Comparison of ENCODE assay signal across 8 cellular contexts in genomic region chr19:4352701-4353121, GRCh38. TPM values are rescaled to one million over a fixed set of nuclear protein-coding genes. Genes with fewer than 3 reads are reported as not detected.
DNase-seq lines count a peak whose midpoint lies in the region; ATAC-seq, FAIRE-seq and TF ChIP-seq lines count a peak whose summit lies in the region.

No MANE protein-coding gene starts in this region.

- no peaks in the 10 kb centered on the region for H4K20me1 ChIP-seq in Karpas-422 (ENCODE audit: insufficient read depth, low read depth, low read length)
- H4K20me1 ChIP-seq in GM12878 (ENCODE audit: control insufficient read depth, insufficient read depth): no peaks in the 10 kb centered on the region

- H3K79me2 ChIP-seq in Karpas-422 (ENCODE audit: low read length) (no peaks in the 10 kb centered on the region), GM12878 (ENCODE audit: control insufficient read depth, insufficient read depth, low read length) (no peaks in the 10 kb centered on the region)

- in situ Hi-C loops in GM12878 (cut with MboI): loop anchor here (5.0 kb wide), 1 partner anchor 85 kb away; no protein-coding TSS in a partner anchor

- H3K4me1 ChIP-seq in Karpas-422 (ENCODE audit: low read length) (no peaks in the 10 kb centered on the region), GM12878 (ENCODE audit: control insufficient read depth, insufficient read depth, low read length) (no peaks in the 10 kb centered on the region)

- CTCF ChIA-PET in GM12878 (lab: Yijun Ruan, JAX): interaction anchor here (0.7 to 3.8 kb wide), 39 partner anchors 8 to 1969 kb away, joined by 3 to 78 read pairs (median 4); partner anchors contain the start of genes CHAF1A, DAPK3, EBI3 and MPND

- TF ChIP-seq RAD21 in GM12878 (IDR thresholded peaks at IDR 0.05; ENCODE audit: insufficient read depth, low read depth, low read length): peak; percentile 73

- H3K4me2 ChIP-seq in Karpas-422 (ENCODE audit: low read depth, low read length, poor library complexity, severe bottlenecking): no peak overlapping the region
- no peak overlapping the region for H3K4me2 ChIP-seq in GM12878 (ENCODE audit: control insufficient read depth, insufficient read depth)

- H3K27ac ChIP-seq in Karpas-422 (ENCODE audit: low read length): no peak overlapping the region
- no peak overlapping the region for H3K27ac ChIP-seq in GM12878 (ENCODE audit: control insufficient read depth, insufficient read depth)

- peak; percentile 57 to 91 (median 69) for TF ChIP-seq CTCF in GM12878 (IDR thresholded peaks at IDR 0.05 in 2 of 3, conservative IDR thresholded peaks at IDR 0.05 in 1 of 3; ENCODE audit: control insufficient read depth in 2 of 3, extremely low read depth in 1 of 3, insufficient read depth in 1 of 3, low read depth in 3 of 3, low read length in 3 of 3)

- H3K9ac ChIP-seq in Karpas-422 (ENCODE audit: low read length) (no peak overlapping the region), GM12878 (ENCODE audit: control insufficient read depth, insufficient read depth, low read length) (no peak overlapping the region)

- intact Hi-C loops in GM12878 (cut with micrococcal nuclease; ENCODE audit: unreplicated experiment): loop anchor here (1.0 kb wide), 1 partner anchor 85 kb away; no protein-coding TSS in a partner anchor

- no peaks in the 10 kb centered on the region for H3K27me3 ChIP-seq in Karpas-422 (ENCODE audit: low read length)
- H3K27me3 ChIP-seq in GM12878 (replicated peaks in 1 of 2; ENCODE audit: control insufficient read depth in 2 of 2, insufficient read depth in 2 of 2, low read length in 1 of 2): no peaks in the 10 kb centered on the region

- DNase-seq in COLO829 (ENCODE audit: low spot score) (peak; percentile 50), Karpas-422 (peak; percentile 84), T follicular helper cell (ENCODE audit: low read depth) (peak; percentile 48), GM12878 (ENCODE audit: low read depth, low spot score) (no peak), inferior parietal cortex (ENCODE audit: extremely low spot score) (peak; percentile 52), cortex of kidney (lab: John Stamatoyannopoulos, UW) (no peak)
- DNase-seq in stimulated activated CD4-positive, alpha-beta T cell treated with anti-CD3 and anti-CD28 coated beads, Interleukin-4, amount 100 ng/mL, for 4 hours: peak; percentile 44 to 47

- WGBS in GM12878 (ENCODE audit: insufficient coverage, insufficient replicate concordance, low lambda C conversion rate, missing lambda C conversion rate): 16% methylated on average over 8 of the region's 9 CpGs

- RAD21 ChIA-PET in GM12878 (lab: Charles Lee; ENCODE audit: unreplicated experiment): interaction anchor here (1.0 to 2.4 kb wide), 8 partner anchors 10 to 119 kb away, joined by 3 to 12 read pairs (median 5); partner anchors contain the start of genes HDGFL2 and MPND

- no peak for TF ChIP-seq POLR2A in GM12878 (IDR thresholded peaks at IDR 0.05; ENCODE audit: low read depth, low read length)

- H3K4me3 ChIP-seq in Karpas-422 (ENCODE audit: low read length) (no peak overlapping the region), GM12878 (no peak overlapping the region)

- no peaks in the 10 kb centered on the region for H3K9me2 ChIP-seq in Karpas-422 (replicated peaks; ENCODE audit: insufficient read depth, low read length)

- no peak for FAIRE-seq in GM12878 (lab: Jason Lieb, UNC)

- H3K36me3 ChIP-seq in Karpas-422 (ENCODE audit: insufficient read depth, low read length) (no peaks in the 10 kb centered on the region), GM12878 (ENCODE audit: control insufficient read depth in 2 of 2, insufficient read depth in 2 of 2, low read length in 1 of 2) (peaks cover 1 to 4% of the 10 kb centered on the region in 2 experiments; a peak in 3 of 4 replicates)

- H2AFZ ChIP-seq in Karpas-422 (ENCODE audit: low read length) (no peak overlapping the region), GM12878 (ENCODE audit: control insufficient read depth, low read depth, low read length) (no peak overlapping the region)

- ATAC-seq in GM12878 (peak; percentile 90), GM18502 (IDR thresholded peaks at IDR 0.05; ENCODE audit: poor library complexity, unreplicated experiment) (no peak)

- SMC1A ChIA-PET in GM12878 (lab: Charles Lee; ENCODE audit: uncharacterized antibody, unreplicated experiment): interaction anchor here (0.6 to 2.1 kb wide), 7 partner anchors 9 to 113 kb away, joined by 3 to 12 read pairs (median 4); partner anchors contain the start of genes MPND and STAP2

- POLR2A ChIA-PET in GM12878 (lab: Charles Lee): interaction anchor here (0.6 to 2.2 kb wide), 3 partner anchors 10 to 106 kb away, joined by 3 to 22 read pairs (median 3); partner anchors contain the start of genes MPND and YJU2

- BruUV-seq in GM12878 (replicated peaks; lab: Mats Ljungman, UMichigan): no TSS peak

- H3K9me3 ChIP-seq in Karpas-422 (ENCODE audit: low read length) (no peaks in the 10 kb centered on the region), GM12878 (replicated peaks; ENCODE audit: control insufficient read depth, insufficient read depth, low read length) (no peaks in the 10 kb centered on the region)

- no peak for TF ChIP-seq EP300 in GM12878 (IDR thresholded peaks at IDR 0.05; ENCODE audit: borderline replicate concordance in 1 of 2, control insufficient read depth in 1 of 2, low read depth in 2 of 2, low read length in 2 of 2)

RNA-seq across cellular contexts. Expression of gene MPND, which starts 9.3 kb away (rescaled TPM):
- total RNA-seq in Karpas-422 (2014; rRNA removed; shearing (Covaris generic); ENCODE audit: low replicate concordance): 5.3 and 9.5 TPM in 2 replicates
- 7.0 and 9.2 TPM in 2 replicates for total RNA-seq in GM12878 (2013; cell fraction: nucleolus; rRNA removed)
- total RNA-seq in GM12878 (2014; rRNA removed) (3.5 and 4.2 TPM in 2 replicates), GM12878 (2014; rRNA removed; fragmentation: Illumina TruSeq; extraction: Trizol) (6.1 and 7.9 TPM in 2 replicates), GM12878 (2021) (18.3 and 20.3 TPM in 2 replicates)
- polyA plus RNA-seq in GM12878 (2011; ENCODE audit: low read depth): 8.6 TPM
- polyA plus RNA-seq in GM12878 (2011; rRNA removed) (3.4 and 7.2 TPM in 2 replicates), GM12878 (2014; fragmentation: Illumina TruSeq; extraction: Trizol) (0.70 and 4.8 TPM in 2 replicates), GM12878 (2014; fragmentation: Nextera tagmentation; extraction: Ambion mirVana) (1 to 10 TPM in 1 of 2 experiments, under 1 TPM in 1; 0.79 to 4.3 TPM), GM12878 (2014; rRNA removed) (10.5 and 11.8 TPM in 2 replicates), GM12878 (2016; fragmentation: Nextera tagmentation; extraction: Ambion mirVana) (1 to 10 TPM; 3.7 to 8.5 TPM)
- polyA plus RNA-seq in GM12878 (2011; cell fraction: cytosol; rRNA removed): 12.4 and 18.1 TPM in 2 replicates
- 9.6 and 13.9 TPM in 2 replicates for polyA plus RNA-seq in GM12878 (2011; cell fraction: nucleus; rRNA removed)
- 11.4 and 16.8 TPM in 2 replicates for polyA plus RNA-seq in GM12878 (2012)
- polyA minus RNA-seq in GM12878 (2011; rRNA and poly(A)+ RNA removed): 7.2 and 15.3 TPM in 2 replicates
- polyA minus RNA-seq in GM12878 (2011; cell fraction: cytosol; rRNA and poly(A)+ RNA removed): 9.6 and 10.3 TPM in 2 replicates
- 3.6 and 10.1 TPM in 2 replicates for polyA minus RNA-seq in GM12878 (2011; cell fraction: nucleus; rRNA and poly(A)+ RNA removed)

RNA-seq across cellular contexts. Expression of gene STAP2, which starts 14.1 kb away (rescaled TPM):
- 0.43 and 0.86 TPM in 2 replicates for total RNA-seq in Karpas-422 (2014; rRNA removed; shearing (Covaris generic); ENCODE audit: low replicate concordance)
- total RNA-seq in GM12878 (2013; cell fraction: nucleolus; rRNA removed): 2.3 and 3.7 TPM in 2 replicates
- 19.2 and 24.6 TPM in 2 replicates for total RNA-seq in GM12878 (2014; rRNA removed)
- 13.6 and 14.3 TPM in 2 replicates for total RNA-seq in GM12878 (2014; rRNA removed; fragmentation: Illumina TruSeq; extraction: Trizol)
- 18.5 and 21.4 TPM in 2 replicates for total RNA-seq in GM12878 (2021)
- 4.3 TPM for polyA plus RNA-seq in GM12878 (2011; ENCODE audit: low read depth)
- 1.7 and 2.6 TPM in 2 replicates for polyA plus RNA-seq in GM12878 (2011; rRNA removed)
- polyA plus RNA-seq in GM12878 (2011; cell fraction: cytosol; rRNA removed): 3.5 and 3.7 TPM in 2 replicates
- 2.9 and 3.7 TPM in 2 replicates for polyA plus RNA-seq in GM12878 (2011; cell fraction: nucleus; rRNA removed)
- polyA plus RNA-seq in GM12878 (2012): 8.1 and 10.2 TPM in 2 replicates
- polyA plus RNA-seq in GM12878 (2014; fragmentation: Illumina TruSeq; extraction: Trizol): 11.2 and 11.6 TPM in 2 replicates
- polyA plus RNA-seq in GM12878 (2014; fragmentation: Nextera tagmentation; extraction: Ambion mirVana): 1 to 10 TPM in 1 of 2 experiments, under 1 TPM in 1; 0.84 to 2.0 TPM
- 22.4 and 23.6 TPM in 2 replicates for polyA plus RNA-seq in GM12878 (2014; rRNA removed)
- 10 to 100 TPM; 16.9 to 21.2 TPM for polyA plus RNA-seq in GM12878 (2016; fragmentation: Nextera tagmentation; extraction: Ambion mirVana)
- 1.2 and 3.0 TPM in 2 replicates for polyA minus RNA-seq in GM12878 (2011; rRNA and poly(A)+ RNA removed)
- 1.3 and 2.5 TPM in 2 replicates for polyA minus RNA-seq in GM12878 (2011; cell fraction: cytosol; rRNA and poly(A)+ RNA removed)
- polyA minus RNA-seq in GM12878 (2011; cell fraction: nucleus; rRNA and poly(A)+ RNA removed): 0.38 and 0.60 TPM in 2 replicates

RNA-seq across cellular contexts. Expression of gene SH3GL1, which starts 47.6 kb away (rescaled TPM):
- total RNA-seq in Karpas-422 (2014; rRNA removed; shearing (Covaris generic); ENCODE audit: low replicate concordance): 12.8 and 13.4 TPM in 2 replicates
- 38.8 and 43.5 TPM in 2 replicates for total RNA-seq in GM12878 (2013; cell fraction: nucleolus; rRNA removed)
- total RNA-seq in GM12878 (2014; rRNA removed) (24.0 and 28.9 TPM in 2 replicates), GM12878 (2014; rRNA removed; fragmentation: Illumina TruSeq; extraction: Trizol) (9.2 and 11.8 TPM in 2 replicates), GM12878 (2021) (41.5 and 47.4 TPM in 2 replicates)
- polyA plus RNA-seq in GM12878 (2011; ENCODE audit: low read depth): 9.3 TPM
- polyA plus RNA-seq in GM12878 (2011; rRNA removed) (20.3 and 28.0 TPM in 2 replicates), GM12878 (2014; fragmentation: Illumina TruSeq; extraction: Trizol) (1.6 and 9.2 TPM in 2 replicates), GM12878 (2014; fragmentation: Nextera tagmentation; extraction: Ambion mirVana) (1 to 10 TPM in 1 of 2 experiments, under 1 TPM in 1; 0.93 to 3.0 TPM), GM12878 (2014; rRNA removed) (36.5 and 44.0 TPM in 2 replicates), GM12878 (2016; fragmentation: Nextera tagmentation; extraction: Ambion mirVana) (10 to 100 TPM; 30.0 to 32.5 TPM)
- polyA plus RNA-seq in GM12878 (2011; cell fraction: cytosol; rRNA removed): 42.5 and 50.8 TPM in 2 replicates
- polyA plus RNA-seq in GM12878 (2011; cell fraction: nucleus; rRNA removed): 84.7 and 86.6 TPM in 2 replicates
- polyA plus RNA-seq in GM12878 (2012): 27.3 and 36.9 TPM in 2 replicates
- polyA minus RNA-seq in GM12878 (2011; rRNA and poly(A)+ RNA removed): 16.5 and 39.6 TPM in 2 replicates
- polyA minus RNA-seq in GM12878 (2011; cell fraction: cytosol; rRNA and poly(A)+ RNA removed): 19.4 and 21.3 TPM in 2 replicates
- polyA minus RNA-seq in GM12878 (2011; cell fraction: nucleus; rRNA and poly(A)+ RNA removed): 16.6 and 34.7 TPM in 2 replicates

RNA-seq across cellular contexts. Expression of gene FSD1, which starts 48.3 kb away (rescaled TPM):
- total RNA-seq in Karpas-422 (2014; rRNA removed; shearing (Covaris generic); ENCODE audit: low replicate concordance): not detected in 2 replicates
- total RNA-seq in GM12878 (2013; cell fraction: nucleolus; rRNA removed): 0.52 and 1.1 TPM in 2 replicates
- total RNA-seq in GM12878 (2014; rRNA removed) (4.0 and 4.1 TPM in 2 replicates), GM12878 (2014; rRNA removed; fragmentation: Illumina TruSeq; extraction: Trizol) (1.4 TPM in 2 replicates), GM12878 (2021) (4.3 and 4.9 TPM in 2 replicates)
- polyA plus RNA-seq in GM12878 (2011; ENCODE audit: low read depth): 1.5 TPM
- polyA plus RNA-seq in GM12878 (2011; rRNA removed) (0.58 and 0.77 TPM in 2 replicates), GM12878 (2014; fragmentation: Illumina TruSeq; extraction: Trizol) (0.68 and 1.7 TPM in 2 replicates), GM12878 (2014; fragmentation: Nextera tagmentation; extraction: Ambion mirVana) (under 1 TPM in 1 of 2 experiments, not detected in 1; 0.15 TPM), GM12878 (2014; rRNA removed) (4.7 and 5.1 TPM in 2 replicates), GM12878 (2016; fragmentation: Nextera tagmentation; extraction: Ambion mirVana) (1 to 10 TPM; 4.0 to 4.2 TPM)
- polyA plus RNA-seq in GM12878 (2011; cell fraction: cytosol; rRNA removed): 0.78 and 1.4 TPM in 2 replicates
- 2.8 and 3.2 TPM in 2 replicates for polyA plus RNA-seq in GM12878 (2011; cell fraction: nucleus; rRNA removed)
- polyA plus RNA-seq in GM12878 (2012): 1.5 and 1.6 TPM in 2 replicates
- polyA minus RNA-seq in GM12878 (2011; rRNA and poly(A)+ RNA removed): 1.3 and 1.8 TPM in 2 replicates
- not detected in 2 replicates for polyA minus RNA-seq in GM12878 (2011; cell fraction: cytosol; rRNA and poly(A)+ RNA removed)
- 0.86 and 1.1 TPM in 2 replicates for polyA minus RNA-seq in GM12878 (2011; cell fraction: nucleus; rRNA and poly(A)+ RNA removed)

RNA-seq across cellular contexts. Expression of gene CHAF1A, which starts 49.7 kb away (rescaled TPM):
- 7.8 and 50.7 TPM in 2 replicates for total RNA-seq in Karpas-422 (2014; rRNA removed; shearing (Covaris generic); ENCODE audit: low replicate concordance)
- 40.3 and 57.6 TPM in 2 replicates for total RNA-seq in GM12878 (2013; cell fraction: nucleolus; rRNA removed)
- 33.0 and 37.7 TPM in 2 replicates for total RNA-seq in GM12878 (2014; rRNA removed)
- total RNA-seq in GM12878 (2014; rRNA removed; fragmentation: Illumina TruSeq; extraction: Trizol): 27.2 and 28.4 TPM in 2 replicates
- total RNA-seq in GM12878 (2021): 59.8 and 69.1 TPM in 2 replicates
- 8.7 TPM for polyA plus RNA-seq in GM12878 (2011; ENCODE audit: low read depth)
- polyA plus RNA-seq in GM12878 (2011; rRNA removed): 20.1 and 26.2 TPM in 2 replicates
- polyA plus RNA-seq in GM12878 (2011; cell fraction: cytosol; rRNA removed): 26.2 and 48.9 TPM in 2 replicates
- 72.7 and 135 TPM in 2 replicates for polyA plus RNA-seq in GM12878 (2011; cell fraction: nucleus; rRNA removed)
- 22.8 and 27.9 TPM in 2 replicates for polyA plus RNA-seq in GM12878 (2012)
- polyA plus RNA-seq in GM12878 (2014; fragmentation: Illumina TruSeq; extraction: Trizol): 30.6 and 41.4 TPM in 2 replicates
- 1 to 10 TPM; 1.3 to 3.2 TPM for polyA plus RNA-seq in GM12878 (2014; fragmentation: Nextera tagmentation; extraction: Ambion mirVana)
- polyA plus RNA-seq in GM12878 (2014; rRNA removed): 62.6 and 69.2 TPM in 2 replicates
- 10 to 100 TPM; 41.7 to 47.5 TPM for polyA plus RNA-seq in GM12878 (2016; fragmentation: Nextera tagmentation; extraction: Ambion mirVana)
- 20.3 and 41.7 TPM in 2 replicates for polyA minus RNA-seq in GM12878 (2011; rRNA and poly(A)+ RNA removed)
- polyA minus RNA-seq in GM12878 (2011; cell fraction: cytosol; rRNA and poly(A)+ RNA removed): 19.2 and 24.8 TPM in 2 replicates
- polyA minus RNA-seq in GM12878 (2011; cell fraction: nucleus; rRNA and poly(A)+ RNA removed): 23.7 and 47.4 TPM in 2 replicates

Comparison
In these comparisons a context has a peak if more than half of its experiments do, and no peak if none do; other contexts are left out.
1. DNase-seq: peak in COLO829 (single experiment), Karpas-422 (single experiment), T follicular helper cell (single experiment), inferior parietal cortex (single experiment) and stimulated activated CD4-positive, alpha-beta T cell treated with anti-CD3 and anti-CD28 coated beads, Interleukin-4, amount 100 ng/mL, for 4 hours (2 of 2); none in GM12878 (single experiment) and cortex of kidney (single experiment).